In genomic region chr16:23509441-23509754, GRCh38 we compare ENCODE assay signal across 9 cellular contexts. TPM values are rescaled to one million over a fixed set of nuclear protein-coding genes. Genes with fewer than 3 reads are reported as not detected.
DNase-seq lines count a peak whose midpoint lies in the region; ATAC-seq and TF ChIP-seq lines count a peak whose summit lies in the region.
"Had no signal": no experiment of that assay in that cellular context is flagged by ENCODE, and none has a peak within 500 bp of the region (broad histone marks: within the 10 kb centered on the region; RNA-seq: fewer than 3 reads in every experiment).

No MANE protein-coding gene starts in this region.

- H3K27ac ChIP-seq in BLaER1 (peak overlapping the region; percentile 94), duodenal mucosa (ENCODE audit: low read depth, low read length) (no peak overlapping the region), neural cell (ENCODE audit: low read length) (peak overlapping the region; percentile 50)

- H3K9me3 ChIP-seq in BLaER1 (no peaks in the 10 kb centered on the region), duodenal mucosa (ENCODE audit: control insufficient read depth in 1 of 2, low read length in 2 of 2) (no peaks in the 10 kb centered on the region), neural cell (ENCODE audit: low read length) (no peaks in the 10 kb centered on the region)

- H3K36me3 ChIP-seq in BLaER1 = peaks cover 25% of the 10 kb centered on the region
- peaks cover 0 to 4% of the 10 kb centered on the region in 2 donors for H3K36me3 ChIP-seq in duodenal mucosa (ENCODE audit: control insufficient read depth in 1 of 2, insufficient read depth in 2 of 2, low read length in 2 of 2)
- H3K36me3 ChIP-seq in neural cell (ENCODE audit: insufficient read depth, low read length) = no peaks in the 10 kb centered on the region

- H3K9me2 ChIP-seq in neural cell (ENCODE audit: insufficient read depth, low read length) = no peaks in the 10 kb centered on the region

- peak; percentile 30 for DNase-seq in NAMALWA (ENCODE audit: low spot score)
- no peak for DNase-seq in C1 segment of cervical spinal cord (lab: John Stamatoyannopoulos, UW)
- DNase-seq: SIG-M5 had no signal

- no peak for TF ChIP-seq RAD21 in neural cell (conservative IDR thresholded peaks at IDR 0.05)

- ATAC-seq in HG03439 (IDR thresholded peaks at IDR 0.05; ENCODE audit: unreplicated experiment) = no peak
- no peak for ATAC-seq in HG03108 (IDR thresholded peaks at IDR 0.05; ENCODE audit: unreplicated experiment)
- ATAC-seq in HG03039 (IDR thresholded peaks at IDR 0.05; ENCODE audit: unreplicated experiment) = no peak

- H3K27me3 ChIP-seq in BLaER1 (no peaks in the 10 kb centered on the region), duodenal mucosa (ENCODE audit: control insufficient read depth in 1 of 2, insufficient read depth in 2 of 2, low read length in 2 of 2) (no peaks in the 10 kb centered on the region), neural cell (ENCODE audit: insufficient read depth, low read depth, low read length) (no peaks in the 10 kb centered on the region)

- H4K20me1 ChIP-seq in BLaER1 (peaks cover 53% of the 10 kb centered on the region), neural cell (ENCODE audit: insufficient read depth) (no peaks in the 10 kb centered on the region)

- H2AFZ ChIP-seq in neural cell (ENCODE audit: low read depth, low read length) = peak overlapping the region; percentile 8

- peaks cover 60% of the 10 kb centered on the region for H3K4me1 ChIP-seq in BLaER1
- peaks cover 30 to 38% of the 10 kb centered on the region in 2 donors for H3K4me1 ChIP-seq in duodenal mucosa (ENCODE audit: control insufficient read depth in 1 of 2, insufficient read depth in 2 of 2, low read length in 2 of 2)

- no peak for TF ChIP-seq EP300 in neural cell (conservative IDR thresholded peaks at IDR 0.05; ENCODE audit: poor library complexity, severe bottlenecking)

- H3K4me2 ChIP-seq in BLaER1 = peak overlapping the region; percentile 95
- H3K4me2 ChIP-seq in neural cell (ENCODE audit: low read length) = peak overlapping the region; percentile 92

- H3K9ac ChIP-seq in BLaER1 = peak overlapping the region; percentile 92
- peak overlapping the region; percentile 46 to 48 for H3K9ac ChIP-seq in duodenal mucosa (ENCODE audit: low read depth in 1 of 2, low read length in 2 of 2)
- peak overlapping the region; percentile 75 for H3K9ac ChIP-seq in neural cell (ENCODE audit: low read length)

- peaks cover 3% of the 10 kb centered on the region for H3F3A ChIP-seq in neural cell (ENCODE audit: insufficient read depth, low read length, poor library complexity, severe bottlenecking)

- H3K4me3 ChIP-seq in BLaER1 (peak overlapping the region; percentile 91), duodenal mucosa (ENCODE audit: low read depth in 1 of 2, low read length in 2 of 2) (peak overlapping the region; percentile 77), neural cell (ENCODE audit: low read length) (peak overlapping the region; percentile 79)

- H3K79me2 ChIP-seq in neural cell (replicated peaks; ENCODE audit: insufficient read depth, low read length) = peaks cover 32% of the 10 kb centered on the region

- TF ChIP-seq CTCF in neural cell (IDR thresholded peaks at IDR 0.05; ENCODE audit: poor library complexity, severe bottlenecking) = no peak

TF ChIP-seq in neural cell, 6 proteins besides CTCF, POLR2A, EP300 and RAD21:
- TF ChIP-seq TAF1 (IDR thresholded peaks at IDR 0.05; ENCODE audit: low read depth) = no peak
- TF ChIP-seq REST (IDR thresholded peaks at IDR 0.05; ENCODE audit: borderline replicate concordance) = no peak
- peak; percentile 13 for TF ChIP-seq MXI1 (conservative IDR thresholded peaks at IDR 0.05; ENCODE audit: poor library complexity, severe bottlenecking)
TF ChIP-seq in neural cell: peak in this region for 1.

RNA-seq across cellular contexts. Expression of gene GGA2, which starts 0.9 kb away (rescaled TPM):
- 36.8 and 50.9 TPM in 2 replicates for polyA plus RNA-seq in neural cell
- 43.4 and 44.3 TPM in 2 replicates for polyA minus RNA-seq in neural cell

RNA-seq across cellular contexts. Expression of gene EARS2, which starts 47.8 kb away (rescaled TPM):
- 22.2 and 45.7 TPM in 2 replicates for polyA plus RNA-seq in neural cell
- 39.9 and 47.2 TPM in 2 replicates for polyA minus RNA-seq in neural cell

RNA-seq across cellular contexts. Expression of gene UBFD1, which starts 48.1 kb away (rescaled TPM):
- polyA plus RNA-seq in neural cell = 94.3 and 109 TPM in 2 replicates
- 140 and 144 TPM in 2 replicates for polyA minus RNA-seq in neural cell

RNA-seq across cellular contexts. Expression of gene COG7, which starts 56.4 kb away (rescaled TPM):
- 16.1 and 16.2 TPM in 2 replicates for polyA plus RNA-seq in neural cell
- 20.1 and 23.9 TPM in 2 replicates for polyA minus RNA-seq in neural cell
